8 cellular contexts compared by ENCODE assay signal in genomic region chr15:30859091-30859874, GRCh38. TPM values are rescaled to one million over a fixed set of nuclear protein-coding genes. Genes with fewer than 3 reads are reported as not detected.
A peak's percentile ranks its signal among the peaks of the same experiment; 100 is the strongest.
DNase-seq lines count a peak whose midpoint lies in the region; ATAC-seq and TF ChIP-seq lines count a peak whose summit lies in the region.

No MANE protein-coding gene starts in this region.

- peak; percentile 56 for ATAC-seq in T-helper 17 cell
- peak; percentile 41 for ATAC-seq in upper lobe of right lung
- ATAC-seq in GM18861 (IDR thresholded peaks at IDR 0.05; ENCODE audit: unreplicated experiment): no peak
- no peak for ATAC-seq in HG03139 (IDR thresholded peaks at IDR 0.05; ENCODE audit: unreplicated experiment)
- no peak for ATAC-seq in esophagus mucosa

- DNase-seq in stimulated activated CD4-positive, alpha-beta T cell treated with anti-CD3 and anti-CD28 coated beads, Interleukin-4, amount 100 ng/mL, for 1 hour: peak; percentile 6
- DNase-seq in stimulated activated CD4-positive, alpha-beta T cell treated with anti-CD3 and anti-CD28 coated beads, Interleukin-1b, Interleukin-23, amount 100 ng/mL, for 48 hours: no peak
- no peak for DNase-seq in T-helper 17 cell
- DNase-seq in iPS-NIHi11 (ENCODE audit: low spot score): peak; percentile 41
- no peak for DNase-seq in upper lobe of right lung

- no peak overlapping the region for H3K27ac ChIP-seq in upper lobe of right lung

- peak; percentile 68 for TF ChIP-seq CTCF in upper lobe of right lung (IDR thresholded peaks at IDR 0.05)

- no peaks in the 10 kb centered on the region for H3K4me1 ChIP-seq in upper lobe of right lung

- H3K27me3 ChIP-seq in upper lobe of right lung: no peaks in the 10 kb centered on the region

- H3K9me3 ChIP-seq in T-helper 17 cell (ENCODE audit: control insufficient read depth, low read length, poor library complexity, severe bottlenecking) (no peaks in the 10 kb centered on the region), upper lobe of right lung (no peaks in the 10 kb centered on the region)

- H3K4me3 Mint-ChIP-seq in T-helper 17 cell: no peak overlapping the region

- no peak overlapping the region for H3K4me3 ChIP-seq in upper lobe of right lung

- peaks cover 3% of the 10 kb centered on the region for H3K36me3 Mint-ChIP-seq in T-helper 17 cell (ENCODE audit: low read depth)

- H3K4me1 Mint-ChIP-seq in T-helper 17 cell: peaks cover 12% of the 10 kb centered on the region

- H3K36me3 ChIP-seq in upper lobe of right lung: no peaks in the 10 kb centered on the region

- H3K27me3 Mint-ChIP-seq in T-helper 17 cell: no peaks in the 10 kb centered on the region

- no peak overlapping the region for H3K27ac Mint-ChIP-seq in T-helper 17 cell

- intact Hi-C loops in upper lobe of right lung (cut with DNase I): no loop called here

RNA-seq across cellular contexts. Expression of gene FAN1, which starts 44.4 kb away (rescaled TPM):
- total RNA-seq in T-helper 17 cell (10 to 100 TPM; 23.2 to 28.4 TPM), upper lobe of right lung (18.4 TPM), esophagus mucosa (8.3 TPM)

Comparison
In these comparisons a context has a peak if more than half of its experiments do, and no peak if none do; other contexts are left out.
1. DNase-seq: peak in stimulated activated CD4-positive, alpha-beta T cell treated with anti-CD3 and anti-CD28 coated beads, Interleukin-4, amount 100 ng/mL, for 1 hour (single experiment) and iPS-NIHi11 (single experiment); none in stimulated activated CD4-positive, alpha-beta T cell treated with anti-CD3 and anti-CD28 coated beads, Interleukin-1b, Interleukin-23, amount 100 ng/mL, for 48 hours (single experiment), T-helper 17 cell (0 of 3) and upper lobe of right lung (single experiment).
2. ATAC-seq: peak in T-helper 17 cell (single experiment) and upper lobe of right lung (single experiment); none in GM18861 (single experiment), HG03139 (single experiment) and esophagus mucosa (single experiment).